ENCODE assay signal across 8 cellular contexts in genomic region chr19:3507371-3508120, GRCh38. TPM values are rescaled to one million over a fixed set of nuclear protein-coding genes. Genes with fewer than 3 reads are reported as not detected.
DNase-seq lines count a peak whose midpoint lies in the region; ATAC-seq and TF ChIP-seq lines count a peak whose summit lies in the region.

No MANE protein-coding gene starts in this region.

- H3K27me3 ChIP-seq in HUES6 (ENCODE audit: control insufficient read depth, insufficient read depth, low read length) = no peaks in the 10 kb centered on the region
- no peaks in the 10 kb centered on the region for H3K27me3 ChIP-seq in esophagus muscularis mucosa
- H3K27me3 ChIP-seq in neutrophil = no peaks in the 10 kb centered on the region

- H3K9me3 Mint-ChIP-seq in activated CD4-positive, alpha-beta memory T cell treated with anti-CD3 and anti-CD28 coated beads for 36 hours = no peaks in the 10 kb centered on the region

- H3K27ac ChIP-seq in HUES6 (ENCODE audit: low read depth, low read length) (no peak overlapping the region), esophagus muscularis mucosa (replicated peaks in 1 of 4) (peak overlapping the region; percentile 88 to 92 (median 89)), neutrophil (peak overlapping the region; percentile 84)

- peak overlapping the region; percentile 79 for H3K9ac ChIP-seq in HUES6 (ENCODE audit: low read length)

- POLR2A ChIA-PET in activated CD4-positive, alpha-beta memory T cell treated with anti-CD3 and anti-CD28 coated beads for 36 hours (lab: Charles Lee) = interaction anchor here (1.1 kb wide), 1 partner anchor 255 kb away, joined by 3 read pairs; the partner anchor contains the start of gene MRPL54

- TF ChIP-seq EP300 in esophagus muscularis mucosa (IDR thresholded peaks at IDR 0.05) = no peak

- 13% methylated on average over 10 of the region's 31 CpGs for WGBS in esophagus muscularis mucosa

- no peaks in the 10 kb centered on the region for H3K9me3 ChIP-seq in HUES6 (ENCODE audit: control insufficient read depth, insufficient read depth, low read depth, low read length)
- H3K9me3 ChIP-seq in esophagus muscularis mucosa = no peaks in the 10 kb centered on the region
- H3K9me3 ChIP-seq in neutrophil = no peaks in the 10 kb centered on the region

- no peaks in the 10 kb centered on the region for H3K27me3 Mint-ChIP-seq in activated CD4-positive, alpha-beta memory T cell treated with anti-CD3 and anti-CD28 coated beads for 36 hours

- H3K4me3 Mint-ChIP-seq in activated CD4-positive, alpha-beta memory T cell treated with anti-CD3 and anti-CD28 coated beads for 36 hours = peak overlapping the region; percentile 93

- ATAC-seq in GM21423 (IDR thresholded peaks at IDR 0.05; ENCODE audit: unreplicated experiment) (no peak), GM18861 (IDR thresholded peaks at IDR 0.05; ENCODE audit: unreplicated experiment) (no peak)

- CTCF ChIA-PET in activated CD4-positive, alpha-beta memory T cell treated with anti-CD3 and anti-CD28 coated beads for 36 hours (lab: Charles Lee) = no interaction called here

- H3K4me3 ChIP-seq in HUES6 (ENCODE audit: low read depth, low read length) (peak overlapping the region; percentile 74), esophagus muscularis mucosa (peak overlapping the region; percentile 88 to 100 (median 90)), neutrophil (ENCODE audit: low read depth in 1 of 2, low read length in 1 of 2) (peak overlapping the region; percentile 84 to 90)

- intact Hi-C loops in activated CD4-positive, alpha-beta memory T cell treated with anti-CD3 and anti-CD28 coated beads for 36 hours (cut with micrococcal nuclease) = loop anchor here (2.0 to 10.0 kb wide), 5 partner anchors 49 to 723 kb away; partner anchors contain the start of genes CACTIN, EEF2, HMG20B and MFSD12
- intact Hi-C loops in esophagus muscularis mucosa (cut with DNase I) = no loop called here

- peak overlapping the region; percentile 77 for H3K27ac Mint-ChIP-seq in activated CD4-positive, alpha-beta memory T cell treated with anti-CD3 and anti-CD28 coated beads for 36 hours

- no peak for TF ChIP-seq CTCF in esophagus muscularis mucosa (IDR thresholded peaks at IDR 0.05)
- no peak for TF ChIP-seq CTCF in neutrophil (IDR thresholded peaks at IDR 0.05)

- peak; percentile 67 for DNase-seq in activated CD4-positive, alpha-beta memory T cell treated with anti-CD3 and anti-CD28 coated beads for 36 hours
- DNase-seq in esophagus muscularis mucosa (ENCODE audit: extremely low spot score) (no peak), SW 1271 (lab: John Stamatoyannopoulos, UW) (no peak), GOT3 (lab: John Stamatoyannopoulos, UW) (no peak)

- H3K4me1 ChIP-seq in HUES6 (ENCODE audit: control insufficient read depth, insufficient read depth, low read length) (peaks cover 2% of the 10 kb centered on the region; the same call in 1 of the 2 replicates), esophagus muscularis mucosa (peaks cover 26 to 67% (median 50%) of the 10 kb centered on the region in 4 donors), neutrophil (ENCODE audit: control insufficient read depth in 1 of 2, insufficient read depth in 1 of 2, low read depth in 1 of 2, low read length in 1 of 2) (peaks cover 23 to 25% of the 10 kb centered on the region in 2 experiments)

- H3K36me3 ChIP-seq in HUES6 (ENCODE audit: control insufficient read depth, insufficient read depth, low read length) (peaks cover 19% of the 10 kb centered on the region), esophagus muscularis mucosa (peaks cover 0 to 31% (median 22%) of the 10 kb centered on the region in 4 donors), neutrophil (peaks cover 41% of the 10 kb centered on the region)

- H3K4me1 Mint-ChIP-seq in activated CD4-positive, alpha-beta memory T cell treated with anti-CD3 and anti-CD28 coated beads for 36 hours (ENCODE audit: low read depth) = peaks cover 46% of the 10 kb centered on the region

- no peak for TF ChIP-seq POLR2A in esophagus muscularis mucosa (IDR thresholded peaks at IDR 0.05; ENCODE audit: low read depth)

- peaks cover 14% of the 10 kb centered on the region for H3K36me3 Mint-ChIP-seq in activated CD4-positive, alpha-beta memory T cell treated with anti-CD3 and anti-CD28 coated beads for 36 hours

RNA-seq across cellular contexts. Expression of gene FZR1, which starts 1.4 kb away (rescaled TPM):
- 10 to 100 TPM; 43.5 to 46.9 TPM for total RNA-seq in activated CD4-positive, alpha-beta memory T cell treated with anti-CD3 and anti-CD28 coated beads for 36 hours
- 10 to 100 TPM; 15.8 to 41.2 (median 31.4) TPM for total RNA-seq in esophagus muscularis mucosa

RNA-seq across cellular contexts. Expression of gene DOHH, which starts 7.1 kb away (rescaled TPM):
- 10 to 100 TPM; 15.0 to 17.0 TPM for total RNA-seq in activated CD4-positive, alpha-beta memory T cell treated with anti-CD3 and anti-CD28 coated beads for 36 hours
- total RNA-seq in esophagus muscularis mucosa = 10 to 100 TPM; 19.5 to 37.5 (median 25.8) TPM

RNA-seq across cellular contexts. Expression of gene SMIM44, which starts 24.3 kb away (rescaled TPM):
- total RNA-seq in activated CD4-positive, alpha-beta memory T cell treated with anti-CD3 and anti-CD28 coated beads for 36 hours = not detected
- not detected for total RNA-seq in esophagus muscularis mucosa

RNA-seq across cellular contexts. Expression of gene SMIM24, which starts 27.2 kb away (rescaled TPM):
- total RNA-seq in activated CD4-positive, alpha-beta memory T cell treated with anti-CD3 and anti-CD28 coated beads for 36 hours = not detected
- total RNA-seq in esophagus muscularis mucosa = not detected

RNA-seq across cellular contexts. Expression of gene TEKTIP1, which starts 31.4 kb away (rescaled TPM):
- total RNA-seq in activated CD4-positive, alpha-beta memory T cell treated with anti-CD3 and anti-CD28 coated beads for 36 hours = 1 to 10 TPM; 1.1 to 1.8 TPM
- total RNA-seq in esophagus muscularis mucosa = not detected
